ENCODE assay signal across 7 cellular contexts in genomic region chr11:117097567-117098268, GRCh38. TPM values are rescaled to one million over a fixed set of nuclear protein-coding genes. Genes with fewer than 3 reads are reported as not detected.
DNase-seq lines count a peak whose midpoint lies in the region; ATAC-seq and TF ChIP-seq lines count a peak whose summit lies in the region.

No MANE protein-coding gene starts in this region.

- H3K27me3 ChIP-seq in H7 (ENCODE audit: control insufficient read depth, insufficient read depth, low read length) (no peaks in the 10 kb centered on the region), MG63 (no peaks in the 10 kb centered on the region), esophagus squamous epithelium (no peaks in the 10 kb centered on the region)

- DNase-seq in GM12865 (ENCODE audit: low read depth), result peak; percentile 13
- peak; percentile 85 for DNase-seq in H7
- peak; percentile 26 for DNase-seq in MG63
- DNase-seq in activated T-cell treated with anti-CD3 and anti-CD28 coated beads for 48 hours (ENCODE audit: low read depth), result peak; percentile 19
- DNase-seq in esophagus squamous epithelium (lab: John Stamatoyannopoulos, UW), result no peak
- DNase-seq in natural killer cell treated with Interleukin-12 subunit alpha and Interleukin-12 subunit beta and Interleukin-15 and Interleukin-18, amount 100 ng/mL, for 72 hours (ENCODE audit: low spot score), result peak; percentile 67
- peak; percentile 55 for DNase-seq in ureter (ENCODE audit: low spot score)

- ATAC-seq in natural killer cell treated with Interleukin-12 subunit alpha and Interleukin-12 subunit beta and Interleukin-15 and Interleukin-18, amount 100 ng/mL, for 72 hours, result peak; percentile 20 to 37

- peaks cover 15% of the 10 kb centered on the region for H3K36me3 Mint-ChIP-seq in natural killer cell treated with Interleukin-12 subunit alpha and Interleukin-12 subunit beta and Interleukin-15 and Interleukin-18, amount 100 ng/mL, for 72 hours

- 2% methylated on average over 11 to 12 of the region's 62 CpGs for WGBS in esophagus squamous epithelium, 2 donors

- TF ChIP-seq CTCF in GM12865 (IDR thresholded peaks at IDR 0.05; ENCODE audit: insufficient read depth, low read depth, low read length, missing control alignments) (no peak), esophagus squamous epithelium (IDR thresholded peaks at IDR 0.05) (no peak)

- H3K4me3 Mint-ChIP-seq in natural killer cell treated with Interleukin-12 subunit alpha and Interleukin-12 subunit beta and Interleukin-15 and Interleukin-18, amount 100 ng/mL, for 72 hours, result peak overlapping the region; percentile 98

- H3K4me3 ChIP-seq in GM12865 (ENCODE audit: low read depth, low read length) (peak overlapping the region; percentile 95), H7 (ENCODE audit: insufficient read depth, low read depth, low read length) (peak overlapping the region; percentile 72), MG63 (peak overlapping the region; percentile 82), esophagus squamous epithelium (peak overlapping the region; percentile 69 to 95 (median 88))

- H3K9me3 ChIP-seq in MG63 (no peaks in the 10 kb centered on the region), esophagus squamous epithelium (no peaks in the 10 kb centered on the region)

- intact Hi-C loops in esophagus squamous epithelium (cut with DNase I), result no loop called here

- H3K27me3 Mint-ChIP-seq in natural killer cell treated with Interleukin-12 subunit alpha and Interleukin-12 subunit beta and Interleukin-15 and Interleukin-18, amount 100 ng/mL, for 72 hours, result no peaks in the 10 kb centered on the region

- H3K27ac Mint-ChIP-seq in natural killer cell treated with Interleukin-12 subunit alpha and Interleukin-12 subunit beta and Interleukin-15 and Interleukin-18, amount 100 ng/mL, for 72 hours, result peak overlapping the region; percentile 89 to 91

- no peaks in the 10 kb centered on the region for H3K9me3 Mint-ChIP-seq in natural killer cell treated with Interleukin-12 subunit alpha and Interleukin-12 subunit beta and Interleukin-15 and Interleukin-18, amount 100 ng/mL, for 72 hours

- H3K4me1 ChIP-seq in esophagus squamous epithelium, result peaks cover 4 to 64% (median 38%) of the 10 kb centered on the region in 3 donors

- peak overlapping the region; percentile 92 to 99 (median 98) for H3K27ac ChIP-seq in esophagus squamous epithelium

- no peaks in the 10 kb centered on the region for H3K36me3 ChIP-seq in H7 (replicated peaks; ENCODE audit: control insufficient read depth, insufficient read depth, low read length)
- no peaks in the 10 kb centered on the region for H3K36me3 ChIP-seq in MG63
- no peaks in the 10 kb centered on the region for H3K36me3 ChIP-seq in esophagus squamous epithelium

- peaks cover 62 to 73% of the 10 kb centered on the region in 2 donors for H3K4me1 Mint-ChIP-seq in natural killer cell treated with Interleukin-12 subunit alpha and Interleukin-12 subunit beta and Interleukin-15 and Interleukin-18, amount 100 ng/mL, for 72 hours (ENCODE audit: low read depth in 2 of 2)

- TF ChIP-seq POLR2A in esophagus squamous epithelium (IDR thresholded peaks at IDR 0.05), result no peak

RNA-seq across cellular contexts. Expression of gene SIK3, which starts 0.5 kb away (rescaled TPM):
- total RNA-seq in H7 (2014; rRNA removed; shearing (Covaris generic)), result 14.4 and 17.5 TPM in 2 replicates
- 4.1 and 4.3 TPM in 2 replicates for total RNA-seq in MG63 (2014; rRNA removed; shearing (Covaris generic); ENCODE audit: low replicate concordance)
- total RNA-seq in esophagus squamous epithelium (10 to 100 TPM; 16.2 to 35.1 (median 20.3) TPM), ureter (56.5 TPM)
- 100 to 1,000 TPM in 1 of 2 donors, 10 to 100 TPM in 1; 88.7 to 111 TPM for total RNA-seq in natural killer cell treated with Interleukin-12 subunit alpha and Interleukin-12 subunit beta and Interleukin-15 and Interleukin-18, amount 100 ng/mL, for 72 hours

RNA-seq across cellular contexts. Expression of gene PAFAH1B2, which starts 46.4 kb away (rescaled TPM):
- 138 and 159 TPM in 2 replicates for total RNA-seq in H7 (2014; rRNA removed; shearing (Covaris generic))
- total RNA-seq in MG63 (2014; rRNA removed; shearing (Covaris generic); ENCODE audit: low replicate concordance), result 143 and 205 TPM in 2 replicates
- total RNA-seq in esophagus squamous epithelium, result 10 to 100 TPM; 33.2 to 64.0 (median 48.5) TPM
- 10 to 100 TPM; 60.6 to 76.7 TPM for total RNA-seq in natural killer cell treated with Interleukin-12 subunit alpha and Interleukin-12 subunit beta and Interleukin-15 and Interleukin-18, amount 100 ng/mL, for 72 hours
- total RNA-seq in ureter, result 77.2 TPM
